1 cellular context compared by ENCODE assay signal in the genomic region with DNA sequence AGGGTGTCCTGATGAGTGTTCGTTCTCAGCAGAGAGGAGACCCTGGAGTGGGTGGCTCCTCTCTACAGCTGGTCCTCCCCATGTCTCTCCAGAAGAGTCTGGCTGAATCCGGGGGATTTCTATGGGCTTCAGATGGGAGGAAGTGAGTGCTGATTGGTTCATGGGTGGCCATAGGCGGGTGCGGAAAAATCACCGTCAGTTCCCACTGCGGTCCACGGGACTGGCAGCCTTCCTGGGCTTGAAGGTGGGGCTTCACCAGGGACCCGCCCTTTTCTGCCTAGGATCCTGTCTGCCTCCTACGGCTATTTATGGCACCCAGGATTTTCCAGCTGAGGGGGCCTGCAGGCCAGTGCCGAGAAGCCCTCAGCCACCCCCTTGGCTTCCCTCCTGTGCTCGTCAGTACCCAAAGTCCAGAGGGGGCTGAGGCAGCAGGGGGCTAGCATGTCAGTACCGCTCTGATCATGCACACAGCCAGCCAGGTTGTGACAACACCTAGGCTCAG.
TF ChIP-seq lines count a peak whose summit lies in the region.

No MANE protein-coding gene starts in this region.

TF ChIP-seq in HepG2, 621 proteins besides CTCF, POLR2A, EP300 and RAD21:
- TF ChIP-seq TCF7 (IDR thresholded peaks at IDR 0.05; ENCODE audit: low read depth): no peak
- no peak for TF ChIP-seq KLF11 (CRISPR knock-in tag; IDR thresholded peaks at IDR 0.05)
- no peak for TF ChIP-seq SP4 (CRISPR knock-in tag; IDR thresholded peaks at IDR 0.05)
- no peak for TF ChIP-seq AGO1 (IDR thresholded peaks at IDR 0.05; ENCODE audit: low read depth, low read length, poor library complexity, severe bottlenecking)
- TF ChIP-seq NFE2L1 (CRISPR knock-in tag; IDR thresholded peaks at IDR 0.05; ENCODE audit: borderline replicate concordance): no peak
- TF ChIP-seq SOX5 (CRISPR knock-in tag; IDR thresholded peaks at IDR 0.05; ENCODE audit: borderline replicate concordance): no peak
- no peak for TF ChIP-seq FOXP4 (CRISPR knock-in tag; IDR thresholded peaks at IDR 0.05)
